27 cellular contexts compared by ENCODE assay signal in genomic region chr9:120999317-120999716, GRCh38.
"Had no signal": no experiment of that assay in that cellular context is flagged by ENCODE, and none has a peak within 500 bp of the region (broad histone marks: within the 10 kb centered on the region; RNA-seq: fewer than 3 reads in every experiment).

No MANE protein-coding gene starts in this region.

- H3K9me3 Mint-ChIP-seq: dendritic cell treated with granulocyte-macrophage colony-stimulating factor and Interleukin-4, amounts not matched to agents 40 ng/mL and 50 ng/mL, for 4 days; effector memory CD8-positive, alpha-beta T cell; endodermal cell; mesothelial cell of epicardium had no signal

- H3K9me3 ChIP-seq: colonic mucosa, esophagus squamous epithelium, gastrocnemius medialis, heart right ventricle, left ventricle myocardium inferior, lower lobe of right lung, mucosa of descending colon had no signal

- DNase-seq: cerebellar nuclear complex; colonic mucosa; cortex of kidney; effector CD8-positive, alpha-beta T cell; effector memory CD8-positive, alpha-beta T cell; endodermal cell; erythroblast; esophagus squamous epithelium; foreskin fibroblast; foreskin melanocyte; gastrocnemius medialis; glutamatergic neuron; head of caudate nucleus; heart right ventricle; hippocampal formation; left cardiac atrium; left ventricle myocardium inferior; lower lobe of right lung; mesenchymal stem cell; mucosa of descending colon had no signal

- H3K4me1 Mint-ChIP-seq: endodermal cell, mesothelial cell of epicardium had no signal

- H3K27ac ChIP-seq: colonic mucosa, epithelial cell of prostate, esophagus squamous epithelium, gastrocnemius medialis, heart right ventricle, left ventricle myocardium inferior, lower lobe of right lung had no signal

- FAIRE-seq: endometrium, islet of Langerhans, keratinocyte had no signal

- H3K4me3 Mint-ChIP-seq: dendritic cell treated with granulocyte-macrophage colony-stimulating factor and Interleukin-4, amounts not matched to agents 40 ng/mL and 50 ng/mL, for 4 days; effector memory CD8-positive, alpha-beta T cell; endodermal cell; mesothelial cell of epicardium had no signal

- H3K4me3 ChIP-seq: colonic mucosa, esophagus squamous epithelium, gastrocnemius medialis, heart right ventricle, left ventricle myocardium inferior, lower lobe of right lung, mucosa of descending colon had no signal

- H3K4me1 ChIP-seq: colonic mucosa, esophagus squamous epithelium, gastrocnemius medialis, heart right ventricle, left ventricle myocardium inferior, lower lobe of right lung had no signal

- ATAC-seq: effector memory CD8-positive, alpha-beta T cell; esophagus mucosa; gastrocnemius medialis; heart right ventricle; left cardiac atrium; lower lobe of right lung; mucosa of descending colon had no signal

- H3K27me3 ChIP-seq: colonic mucosa, esophagus squamous epithelium, gastrocnemius medialis, heart right ventricle had no signal

- H3K36me3 ChIP-seq: colonic mucosa, esophagus squamous epithelium, gastrocnemius medialis, left ventricle myocardium inferior, lower lobe of right lung had no signal

- H3K36me3 Mint-ChIP-seq: mesothelial cell of epicardium had no signal

- H3K27me3 Mint-ChIP-seq: dendritic cell treated with granulocyte-macrophage colony-stimulating factor and Interleukin-4, amounts not matched to agents 40 ng/mL and 50 ng/mL, for 4 days; effector memory CD8-positive, alpha-beta T cell had no signal

- H3K27ac Mint-ChIP-seq: dendritic cell treated with granulocyte-macrophage colony-stimulating factor and Interleukin-4, amounts not matched to agents 40 ng/mL and 50 ng/mL, for 4 days; effector memory CD8-positive, alpha-beta T cell; endodermal cell; mesothelial cell of epicardium had no signal
